In the genomic region with DNA sequence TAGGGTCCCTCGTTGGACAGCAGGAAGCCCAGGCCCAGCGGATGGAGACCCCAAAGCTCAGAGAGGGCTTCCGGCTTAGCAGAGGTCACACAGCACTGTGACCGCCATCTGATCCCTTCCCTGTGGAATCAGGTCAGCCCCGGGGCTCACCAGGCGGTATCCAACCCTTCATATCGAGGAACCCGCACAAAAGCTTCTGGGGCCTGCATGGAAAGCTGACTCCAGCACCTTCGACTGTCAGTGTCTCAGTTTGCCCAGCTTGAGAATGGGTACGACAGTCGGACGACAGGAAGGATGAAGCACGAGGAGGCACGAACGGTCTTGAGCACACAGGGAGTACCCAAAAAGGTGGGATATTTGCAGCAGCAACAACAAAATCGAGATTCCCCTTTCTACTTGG, we compare ENCODE assay signal across 13 cellular contexts. TPM values are rescaled to one million over a fixed set of nuclear protein-coding genes. Genes with fewer than 3 reads are reported as not detected.
DNase-seq lines count a peak whose midpoint lies in the region; ATAC-seq and TF ChIP-seq lines count a peak whose summit lies in the region.
"Had no signal": no experiment of that assay in that cellular context is flagged by ENCODE, and none has a peak within 500 bp of the region (broad histone marks: within the 10 kb centered on the region; RNA-seq: fewer than 3 reads in every experiment).

No MANE protein-coding gene starts in this region.

- H3K9me3 ChIP-seq in A673 (ENCODE audit: low read depth, low read length, poor library complexity, severe bottlenecking) (no peaks in the 10 kb centered on the region), adrenal gland (replicated peaks in 1 of 3) (no peaks in the 10 kb centered on the region), GM23248 (ENCODE audit: low read depth) (no peaks in the 10 kb centered on the region)
- H3K9me3 ChIP-seq: left lung had no signal

- BruUV-seq in A673 (replicated peaks; lab: Mats Ljungman, UMichigan) (TSS peak; percentile 63), Calu3 (replicated peaks; lab: Mats Ljungman, UMichigan) (TSS peak; percentile 56)

- no peak overlapping the region for H2AFZ ChIP-seq in GM23248

- in situ Hi-C loops in GM23248 (cut with MboI): no loop called here

- ATAC-seq in natural killer cell: no peak
- ATAC-seq: foreskin keratinocyte, left lung had no signal

- no peak overlapping the region for H3K4me3 ChIP-seq in A673 (ENCODE audit: low read depth, low read length, poor library complexity, severe bottlenecking)
- H3K4me3 ChIP-seq in adrenal gland: no peak overlapping the region
- H3K4me3 ChIP-seq in GM23248: no peak overlapping the region

- H3K27me3 ChIP-seq in A673 (replicated peaks; ENCODE audit: insufficient read depth, low read depth, low read length, poor library complexity) (no peaks in the 10 kb centered on the region), adrenal gland (no peaks in the 10 kb centered on the region), GM23248 (replicated peaks; ENCODE audit: insufficient read depth) (no peaks in the 10 kb centered on the region)
- H3K27me3 ChIP-seq: foreskin keratinocyte, left lung had no signal

- no peak for TF ChIP-seq POLR2A in adrenal gland (IDR thresholded peaks at IDR 0.05)

- H3K36me3 Mint-ChIP-seq in Calu3 (ENCODE audit: insufficient read depth, unreplicated experiment) (peaks cover 45% of the 10 kb centered on the region), natural killer cell (no peaks in the 10 kb centered on the region)

- H3K4me3 Mint-ChIP-seq in Calu3 (ENCODE audit: low read depth, unreplicated experiment) (no peak overlapping the region), natural killer cell (peak overlapping the region; percentile 86)

- no peaks in the 10 kb centered on the region for H3K9me2 ChIP-seq in GM23248 (ENCODE audit: insufficient read depth)

- intact Hi-C loops in A673 (cut with micrococcal nuclease; ENCODE audit: unreplicated experiment) (no loop called here), Calu3 (cut with micrococcal nuclease; ENCODE audit: unreplicated experiment) (no loop called here), adrenal gland (cut with DNase I) (no loop called here), natural killer cell (cut with micrococcal nuclease) (no loop called here)

- POLR2A ChIA-PET in A673 (lab: Charles Lee; ENCODE audit: low non-redundant PET): no interaction called here

- H3K9ac ChIP-seq in GM23248: no peak overlapping the region

- CTCF ChIA-PET in A673 (lab: Charles Lee): no interaction called here
- CTCF ChIA-PET in Calu3 (lab: Charles Lee): no interaction called here

- DNase-seq in A673 (ENCODE audit: low spot score) (no peak), Calu3 (no peak), adrenal gland (no peak), natural killer cell (no peak), NCI-H1092 treated with DMSO at 0.1 percent for 48 hours (lab: John Stamatoyannopoulos, UW) (no peak), NCI-H748 treated with DMSO at 0.1 percent for 48 hours (lab: John Stamatoyannopoulos, UW) (no peak), GM23248 (no peak), A172 (ENCODE audit: low spot score) (no peak)
- DNase-seq: foreskin keratinocyte, left lung, NCI-H2081, retina, T-helper 9 cell had no signal

- H3K79me2 ChIP-seq in GM23248 (ENCODE audit: insufficient read depth): peaks cover 35% of the 10 kb centered on the region

- H3K4me1 Mint-ChIP-seq in Calu3 (ENCODE audit: low read depth, unreplicated experiment) (peaks cover 8% of the 10 kb centered on the region), natural killer cell (peaks cover 17 to 65% of the 10 kb centered on the region in 2 donors)

- 0 out of 2 replicates have a peak, but pooled peaks cover 4% of the 10 kb centered on the region for H4K20me1 ChIP-seq in GM23248 (ENCODE audit: insufficient read depth)

- H3F3A ChIP-seq in GM23248 (ENCODE audit: insufficient read depth): 0 out of 2 replicates have a peak, but pooled peaks cover 1% of the 10 kb centered on the region

- no peak overlapping the region for H3K4me2 ChIP-seq in GM23248 (ENCODE audit: unreplicated experiment)

- H3K27ac ChIP-seq in A673 (ENCODE audit: low read depth, low read length, poor library complexity, severe bottlenecking) (no peak overlapping the region), adrenal gland (peak overlapping the region in 3 of 5 donors; percentile 51 to 97 (median 93)), GM23248 (no peak overlapping the region)
- H3K27ac ChIP-seq: foreskin keratinocyte had no signal

- H3K9me3 Mint-ChIP-seq in Calu3 (ENCODE audit: low read depth, unreplicated experiment) (no peaks in the 10 kb centered on the region), natural killer cell (no peaks in the 10 kb centered on the region)

- H3K4me1 ChIP-seq in A673 (ENCODE audit: insufficient read depth, low read length, poor library complexity, severe bottlenecking): peaks cover 20% of the 10 kb centered on the region
- peaks cover 49 to 68% of the 10 kb centered on the region in 2 donors for H3K4me1 ChIP-seq in adrenal gland (replicated peaks in 1 of 2)
- no peaks in the 10 kb centered on the region for H3K4me1 ChIP-seq in GM23248 (ENCODE audit: insufficient read depth)

- WGBS in adrenal gland, 4 donors: 77 to 86% (median 82%) methylated on average over 14 to 16 of the region's 16 CpGs
- WGBS in GM23248 (ENCODE audit: low coverage in 1 of 2, low lambda C conversion rate in 2 of 2, missing lambda C conversion rate in 2 of 2), 2 experiments: 90 to 91% methylated on average over 16 of the region's 16 CpGs

- H3K27ac Mint-ChIP-seq in Calu3 (ENCODE audit: unreplicated experiment) (no peak overlapping the region), natural killer cell (peak overlapping the region; percentile 80 to 85)

- H3K36me3 ChIP-seq in A673 (ENCODE audit: insufficient read depth, low read length, poor library complexity, severe bottlenecking) (peaks cover 60% of the 10 kb centered on the region), adrenal gland (replicated peaks in 1 of 2) (peaks cover 0 to 40% of the 10 kb centered on the region in 2 donors), GM23248 (ENCODE audit: low read depth) (0 out of 2 replicates have a peak, but pooled peaks cover 21% of the 10 kb centered on the region)

- H3K27me3 Mint-ChIP-seq in Calu3 (ENCODE audit: unreplicated experiment) (no peaks in the 10 kb centered on the region), natural killer cell (ENCODE audit: low read depth in 2 of 2) (no peaks in the 10 kb centered on the region)

- TF ChIP-seq CTCF in A673 (conservative IDR thresholded peaks at IDR 0.05; ENCODE audit: low read depth, low read length): no peak
- TF ChIP-seq CTCF in Calu3 (IDR thresholded peaks at IDR 0.05; ENCODE audit: unreplicated experiment): no peak
- no peak for TF ChIP-seq CTCF in adrenal gland (IDR thresholded peaks at IDR 0.05)
- no peak for TF ChIP-seq CTCF in natural killer cell (IDR thresholded peaks at IDR 0.05)

RNA-seq across cellular contexts. Expression of a gene that starts 2.6 kb away (rescaled TPM):
- total RNA-seq in A673 (2021) (360 and 397 TPM in 2 replicates), Calu3 (2022) (170 and 179 TPM in 2 replicates), adrenal gland (100 to 1,000 TPM; 428 to 968 (median 670) TPM), natural killer cell (1,000 to 10,000 TPM in 1 of 3 donors, 100 to 1,000 TPM in 2; 943 to 1,012 (median 968) TPM)
- polyA plus RNA-seq in adrenal gland (1,000 to 10,000 TPM in 2 of 3 donors, 100 to 1,000 TPM in 1; 237 to 2,300 (median 1,557) TPM), GM23248 (2016; fragmentation: Nextera tagmentation; extraction: Ambion mirVana) (133 and 157 TPM in 2 replicates)
- 254 and 337 TPM in 2 replicates for total RNA-seq in GM23248 (2014; rRNA removed; shearing (Covaris generic))
- total RNA-seq in A172 (2014; rRNA removed; shearing (Covaris generic)): 521 and 529 TPM in 2 replicates

RNA-seq across cellular contexts. Expression of a gene that starts 30.6 kb away (rescaled TPM):
- total RNA-seq in A673 (2021) (10.8 and 18.3 TPM in 2 replicates), Calu3 (2022) (8.5 and 9.3 TPM in 2 replicates), adrenal gland (100 to 1,000 TPM in 1 of 8 donors, 10 to 100 TPM in 7; 28.0 to 104 (median 57.2) TPM), natural killer cell (1 to 10 TPM; 6.1 to 8.8 (median 8.2) TPM)
- polyA plus RNA-seq in adrenal gland (100 to 1,000 TPM in 1 of 3 donors, 10 to 100 TPM in 1, 1 to 10 TPM in 1; 8.4 to 106 (median 70.3) TPM), GM23248 (2016; fragmentation: Nextera tagmentation; extraction: Ambion mirVana) (2.9 and 3.6 TPM in 2 replicates)
- 4.3 and 10.1 TPM in 2 replicates for total RNA-seq in GM23248 (2014; rRNA removed; shearing (Covaris generic))
- 2.3 and 2.4 TPM in 2 replicates for total RNA-seq in A172 (2014; rRNA removed; shearing (Covaris generic))

RNA-seq across cellular contexts. Expression of a gene that starts 34.5 kb away (rescaled TPM):
- total RNA-seq in A673 (2021) (61.6 and 64.3 TPM in 2 replicates), Calu3 (2022) (37.7 and 41.4 TPM in 2 replicates), adrenal gland (10 to 100 TPM; 53.1 to 84.3 (median 64.4) TPM), natural killer cell (under 1 TPM; 0.24 to 0.60 (median 0.29) TPM)
- polyA plus RNA-seq in adrenal gland (10 to 100 TPM; 20.6 to 38.3 (median 35.6) TPM), GM23248 (2016; fragmentation: Nextera tagmentation; extraction: Ambion mirVana) (14.2 and 15.0 TPM in 2 replicates)
- total RNA-seq in GM23248 (2014; rRNA removed; shearing (Covaris generic)): 69.9 and 99.3 TPM in 2 replicates
- total RNA-seq in A172 (2014; rRNA removed; shearing (Covaris generic)): 97.7 and 98.4 TPM in 2 replicates

Comparison
In these comparisons a context has a peak if more than half of its experiments do, and no peak if none do; other contexts are left out.
1. H3K27ac ChIP-seq: peak in adrenal gland (3 of 5); none in A673 (single experiment) and GM23248 (single experiment).
2. RNA of a gene that starts 34.5 kb away (total RNA-seq): 69.9 to 99.3 TPM in GM23248, 97.7 to 98.4 TPM in A172, 53.1 to 84.3 TPM in adrenal gland, 61.6 to 64.3 TPM in A673 and 37.7 to 41.4 TPM in Calu3; 0.24 to 0.60 TPM in natural killer cell; every median in the first group is over 10 times any median in the second.